11 cellular contexts compared by ENCODE assay signal in the genomic region with DNA sequence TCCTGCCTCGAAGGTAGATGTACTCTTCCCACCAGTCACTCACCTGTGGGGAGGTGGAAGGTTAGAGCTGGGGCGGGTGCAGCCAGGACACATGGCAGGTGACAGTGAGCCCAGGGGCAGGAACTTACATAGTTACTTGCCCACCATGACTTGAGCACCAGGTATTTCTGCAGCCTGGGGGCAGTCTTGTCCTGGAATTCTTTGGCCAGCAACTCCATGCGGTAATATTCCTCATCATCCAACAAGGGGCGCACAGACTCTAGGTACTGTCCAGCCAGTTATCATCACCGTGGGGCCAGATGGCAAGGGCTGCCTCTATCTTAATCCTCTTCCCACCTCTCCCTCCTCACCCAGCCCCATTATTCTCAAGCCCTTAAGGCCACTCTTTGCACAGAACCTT. TPM values are rescaled to one million over a fixed set of nuclear protein-coding genes. Genes with fewer than 3 reads are reported as not detected.
DNase-seq lines count a peak whose midpoint lies in the region; ATAC-seq and TF ChIP-seq lines count a peak whose summit lies in the region.
"Had no signal": no experiment of that assay in that cellular context is flagged by ENCODE, and none has a peak within 500 bp of the region (broad histone marks: within the 10 kb centered on the region; RNA-seq: fewer than 3 reads in every experiment).

No MANE protein-coding gene starts in this region.

- WGBS in stomach, 5 donors = 50 to 63% (median 56%) methylated on average over 4 to 5 of the region's 5 CpGs
- 69 to 86% methylated on average over 5 of the region's 5 CpGs for WGBS in upper lobe of left lung, 2 donors

- no peak for ATAC-seq in upper lobe of left lung (ENCODE audit: low FRiP score in 2 of 2)

- no peak for TF ChIP-seq EP300 in stomach (IDR thresholded peaks at IDR 0.05)
- no peak for TF ChIP-seq EP300 in upper lobe of left lung (IDR thresholded peaks at IDR 0.05)

- TF ChIP-seq POLR2A in stomach (IDR thresholded peaks at IDR 0.05) (no peak), upper lobe of left lung (IDR thresholded peaks at IDR 0.05) (no peak)

- H3K27ac ChIP-seq in stomach (no peak overlapping the region), upper lobe of left lung (no peak overlapping the region)

- TF ChIP-seq CTCF in AG10803 (conservative IDR thresholded peaks at IDR 0.05; ENCODE audit: low read length) = peak; percentile 20
- TF ChIP-seq CTCF in HFF-Myc (IDR thresholded peaks at IDR 0.05; ENCODE audit: low read depth, low read length, missing control alignments) = peak; percentile 41
- TF ChIP-seq CTCF in stomach (IDR thresholded peaks at IDR 0.05) = peak in 1 of 7 experiments; percentile 25
- TF ChIP-seq CTCF in upper lobe of left lung (IDR thresholded peaks at IDR 0.05) = peak in 1 of 6 experiments; percentile 14

- intact Hi-C loops in stomach (cut with DNase I; ENCODE audit: low total_unique reads) = no loop called here

- peaks cover 0 to 59% (median 38%) of the 10 kb centered on the region in 4 donors for H3K36me3 ChIP-seq in stomach
- peaks cover 0 to 21% (median 13%) of the 10 kb centered on the region in 4 donors for H3K36me3 ChIP-seq in upper lobe of left lung

- H3K4me1 ChIP-seq in stomach (peaks cover 14 to 26% (median 25%) of the 10 kb centered on the region in 4 donors), upper lobe of left lung (peaks cover 8 to 19% (median 11%) of the 10 kb centered on the region in 4 donors)

- H3K9me3 ChIP-seq in stomach (no peaks in the 10 kb centered on the region), upper lobe of left lung (no peaks in the 10 kb centered on the region)

- H3K4me3 ChIP-seq in AG10803 (ENCODE audit: low read length) (no peak overlapping the region), HFF-Myc (replicated peaks; ENCODE audit: low read depth, low read length) (no peak overlapping the region), stomach (no peak overlapping the region), upper lobe of left lung (no peak overlapping the region)
- H3K4me3 ChIP-seq: dorsolateral prefrontal cortex had no signal

- H3K27me3 ChIP-seq in stomach (peaks cover 0 to 15% (median 5%) of the 10 kb centered on the region in 3 donors), upper lobe of left lung (no peaks in the 10 kb centered on the region)
- H3K27me3 ChIP-seq: dorsolateral prefrontal cortex had no signal

- DNase-seq in AG10803 (ENCODE audit: low read depth) (peak; percentile 23), HFF-Myc (ENCODE audit: extremely low read depth, low read depth) (peak; percentile 25), SW480 (ENCODE audit: low spot score) (peak; percentile 59), iris pigment epithelial cell (ENCODE audit: low read depth) (peak; percentile 31), stomach (no peak), NCI-H226 (no peak), AML-193 (lab: John Stamatoyannopoulos, UW) (no peak), upper lobe of left lung (no peak)

RNA-seq across cellular contexts. Expression of a gene that starts 2.2 kb away (rescaled TPM):
- total RNA-seq in stomach = 100 to 1,000 TPM in 2 of 5 donors, 10 to 100 TPM in 1, 1 to 10 TPM in 2; 6.6 to 164 (median 54.5) TPM
- polyA plus RNA-seq in stomach = 10 to 100 TPM in 2 of 3 donors, 1 to 10 TPM in 1; 9.8 to 31.8 (median 10.1) TPM
- total RNA-seq in upper lobe of left lung = 10 to 100 TPM in 5 of 6 donors, 1 to 10 TPM in 1; 7.3 to 54.5 (median 19.4) TPM

RNA-seq across cellular contexts. Expression of a gene that starts 6.6 kb away (rescaled TPM):
- total RNA-seq in stomach = 100 to 1,000 TPM in 2 of 5 donors, 10 to 100 TPM in 3; 31.9 to 283 (median 81.2) TPM
- polyA plus RNA-seq in stomach = 100 to 1,000 TPM; 107 to 152 (median 129) TPM
- total RNA-seq in upper lobe of left lung = 100 to 1,000 TPM in 2 of 6 donors, 10 to 100 TPM in 4; 42.7 to 294 (median 87.8) TPM

RNA-seq across cellular contexts. Expression of a gene that starts 13.4 kb away (rescaled TPM):
- total RNA-seq in stomach = not detected
- 1 to 10 TPM in 1 of 3 donors, under 1 TPM in 1, not detected in 1; 0.80 to 1.9 TPM for polyA plus RNA-seq in stomach
- 1 to 10 TPM in 1 of 6 donors, not detected in 5; 3.4 TPM for total RNA-seq in upper lobe of left lung
- total RNA-seq: omental fat pad; T-helper 1 cell treated with Interleukin-12 subunit alpha and Interleukin-12 subunit beta and Interleukin-4 antibody, amounts not matched to agents 30 ng/mL and 1 ng/mL, for 36 hours had no signal

RNA-seq across cellular contexts. Expression of a gene that starts 24.5 kb away (rescaled TPM):
- total RNA-seq in stomach (1 to 10 TPM in 2 of 5 donors, under 1 TPM in 3; 0.43 to 5.8 (median 0.89) TPM), upper lobe of left lung (1 to 10 TPM; 1.0 to 5.5 (median 3.4) TPM)
- 1 to 10 TPM in 1 of 3 donors, under 1 TPM in 2; 0.61 to 1.6 (median 0.81) TPM for polyA plus RNA-seq in stomach

RNA-seq across cellular contexts. Expression of a gene that starts 30.4 kb away (rescaled TPM):
- total RNA-seq in stomach (not detected), upper lobe of left lung (1 to 10 TPM in 2 of 6 donors, under 1 TPM in 2, not detected in 2; 0.39 to 1.5 (median 0.81) TPM)
- under 1 TPM in 2 of 3 donors, not detected in 1; 0.25 to 0.46 TPM for polyA plus RNA-seq in stomach

Comparison
In these comparisons a context has a peak if more than half of its experiments do, and no peak if none do; other contexts are left out.
1. DNase-seq: peak in AG10803 (single experiment), HFF-Myc (single experiment), SW480 (single experiment) and iris pigment epithelial cell (single experiment); none in stomach (single experiment), NCI-H226 (single experiment), AML-193 (0 of 2) and upper lobe of left lung (0 of 2).